16 cellular contexts compared by ENCODE assay signal in the genomic region with DNA sequence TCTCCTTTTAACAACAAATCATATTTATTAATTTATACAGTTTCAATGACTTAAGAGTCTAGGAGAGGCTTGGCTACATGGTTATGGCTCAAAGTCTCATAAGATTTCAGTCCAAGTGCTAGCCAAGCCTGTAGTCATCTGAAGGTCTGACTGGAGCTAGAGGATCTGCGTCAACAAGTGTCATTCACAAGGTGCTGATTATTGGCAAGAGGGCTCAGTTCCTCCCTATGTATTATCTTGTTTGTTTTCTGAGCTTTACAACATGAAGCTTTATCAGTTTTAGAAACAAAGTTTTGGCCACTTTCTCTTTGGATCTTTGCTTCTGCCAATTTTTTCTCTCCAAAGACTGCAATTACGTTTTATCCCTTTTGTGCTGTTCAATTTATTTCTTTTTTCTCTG.
"Had no signal": no experiment of that assay in that cellular context is flagged by ENCODE, and none has a peak within 500 bp of the region (broad histone marks: within the 10 kb centered on the region; RNA-seq: fewer than 3 reads in every experiment).

No MANE protein-coding gene starts in this region.

- H3K36me3 ChIP-seq: uterus had no signal

- H3K4me3 ChIP-seq: coronary artery, spleen, tibial nerve, uterus had no signal

- H3K27ac ChIP-seq: coronary artery, spleen, tibial nerve, uterus had no signal

- H3K9me3 ChIP-seq: spleen, tibial nerve, uterus had no signal

- H3K4me1 ChIP-seq: spleen, tibial nerve, uterus had no signal

- H3K4me3 Mint-ChIP-seq: activated naive CD4-positive, alpha-beta T cell treated with anti-CD3 and anti-CD28 coated beads, Interleukin-2, amount 50 U/mL, for 24 hours; neural crest cell; stimulated activated memory B cell treated with anti-CD40 and anti-IgM and Interleukin-4, amounts not matched to agents 10 μg/mL and 1 μg/mL and 100 μg/mL, for 72 hours had no signal

- H3K4me1 Mint-ChIP-seq: neural crest cell; stimulated activated memory B cell treated with anti-CD40 and anti-IgM and Interleukin-4, amounts not matched to agents 10 μg/mL and 1 μg/mL and 100 μg/mL, for 72 hours had no signal

- H3K27me3 Mint-ChIP-seq: activated naive CD4-positive, alpha-beta T cell treated with anti-CD3 and anti-CD28 coated beads, Interleukin-2, amount 50 U/mL, for 24 hours; stimulated activated memory B cell treated with anti-CD40 and anti-IgM and Interleukin-4, amounts not matched to agents 10 μg/mL and 1 μg/mL and 100 μg/mL, for 72 hours had no signal

- H3K27me3 ChIP-seq: spleen, tibial nerve, uterus had no signal

- H3K27ac Mint-ChIP-seq: stimulated activated memory B cell treated with anti-CD40 and anti-IgM and Interleukin-4, amounts not matched to agents 10 μg/mL and 1 μg/mL and 100 μg/mL, for 72 hours had no signal

- ATAC-seq: sciatic nerve; stimulated activated memory B cell treated with anti-CD40 and anti-IgM and Interleukin-4, amounts not matched to agents 10 μg/mL and 1 μg/mL and 100 μg/mL, for 72 hours had no signal

- H3K9me3 Mint-ChIP-seq: activated naive CD4-positive, alpha-beta T cell treated with anti-CD3 and anti-CD28 coated beads, Interleukin-2, amount 50 U/mL, for 24 hours; neural crest cell; stimulated activated memory B cell treated with anti-CD40 and anti-IgM and Interleukin-4, amounts not matched to agents 10 μg/mL and 1 μg/mL and 100 μg/mL, for 72 hours had no signal

- DNase-seq: activated effector memory CD4-positive, alpha-beta T cell treated with anti-CD3 and anti-CD28 coated beads, Interleukin-2, amount 50 U/mL, for 16 hours; activated T-cell treated with anti-CD3 and anti-CD28 coated beads, Interleukin-2, amount 50 U/mL, for 1 hour; amniotic stem cell; central memory CD4-positive, alpha-beta T cell; foreskin melanocyte; mesendoderm; spleen; stimulated activated CD4-positive, alpha-beta T cell treated with anti-CD3 and anti-CD28 coated beads, Interleukin-2, amount 100 ng/mL, for 24 hours; SW 1271; uterus had no signal
